8 cellular contexts compared by ENCODE assay signal in the genomic region with DNA sequence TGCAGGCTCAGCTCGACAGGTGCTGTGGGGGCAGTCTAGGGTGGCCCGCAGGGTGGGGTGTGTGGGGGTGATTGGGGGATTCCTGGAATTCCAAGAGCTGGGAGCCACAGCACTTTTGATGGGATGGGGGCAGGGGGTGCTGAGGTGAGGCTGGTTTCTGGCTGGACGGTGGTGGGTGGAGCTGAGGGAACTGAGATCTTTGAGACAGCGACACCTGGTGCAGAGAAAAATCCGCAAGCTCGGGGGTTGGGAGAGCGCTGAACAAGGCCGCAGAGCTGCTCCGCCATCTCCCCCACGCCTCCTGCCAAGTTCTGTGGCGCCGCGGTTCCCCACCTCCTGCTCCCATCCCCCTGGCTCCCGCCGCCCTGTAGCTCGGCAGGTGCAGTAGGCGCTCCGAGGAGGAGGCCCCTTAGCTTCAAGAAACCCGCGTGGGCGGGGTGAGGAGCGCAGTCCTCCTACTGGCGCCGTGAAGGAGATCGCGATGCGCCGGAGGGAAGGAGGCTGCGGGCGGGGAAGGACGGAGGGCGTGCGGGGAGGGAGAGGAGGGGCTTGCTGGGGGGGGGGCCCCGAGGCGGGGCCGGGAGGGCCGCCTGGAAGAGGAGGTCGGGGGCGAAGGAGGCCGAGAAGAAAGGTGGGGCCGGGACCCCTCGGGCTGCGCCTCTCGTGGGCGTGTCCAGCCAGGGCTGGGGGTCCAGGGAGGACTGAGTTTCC. TPM values are rescaled to one million over a fixed set of nuclear protein-coding genes. Genes with fewer than 3 reads are reported as not detected.
DNase-seq lines count a peak whose midpoint lies in the region; ATAC-seq and TF ChIP-seq lines count a peak whose summit lies in the region.

No MANE protein-coding gene starts in this region.

- TF ChIP-seq EP300 in upper lobe of left lung (IDR thresholded peaks at IDR 0.05), result no peak

- peak; percentile 76 for TF ChIP-seq CTCF in GM12874 (IDR thresholded peaks at IDR 0.05; ENCODE audit: insufficient read depth, low read depth, low read length)
- peak; percentile 33 to 80 (median 61) for TF ChIP-seq CTCF in heart right ventricle (IDR thresholded peaks at IDR 0.05)
- peak; percentile 55 to 84 (median 71) for TF ChIP-seq CTCF in upper lobe of left lung (IDR thresholded peaks at IDR 0.05)

- H3K36me3 Mint-ChIP-seq in activated naive CD8-positive, alpha-beta T cell treated with anti-CD3 and anti-CD28 coated beads, Interleukin-2, amount 50 U/mL, for 24 hours (ENCODE audit: low read depth), result peaks cover 4% of the 10 kb centered on the region

- no peak for TF ChIP-seq POLR2A in upper lobe of left lung (IDR thresholded peaks at IDR 0.05)

- 0 to 1% methylated on average over 41 to 44 of the region's 45 CpGs for WGBS in heart right ventricle, 2 donors
- WGBS in upper lobe of left lung, 2 donors, result 2 to 5% methylated on average over 13 to 45 of the region's 45 CpGs

- ATAC-seq in activated naive CD8-positive, alpha-beta T cell treated with anti-CD3 and anti-CD28 coated beads, Interleukin-2, amount 50 U/mL, for 24 hours, result peak; percentile 1
- ATAC-seq in heart right ventricle (peak; percentile 5 to 41 (median 28)), upper lobe of left lung (ENCODE audit: low FRiP score in 2 of 2) (peak; percentile 10 to 12), GM18502 (IDR thresholded peaks at IDR 0.05; ENCODE audit: poor library complexity, unreplicated experiment) (no peak)

- intact Hi-C loops in heart right ventricle (cut with DNase I), result loop anchor here in 8 of 10 donors (1.0 to 10.0 kb wide), 11 partner anchors 19 to 295 kb away; partner anchors contain the start of genes TMEM121 (in 2 of the 8), MTA1 (in 1 of the 8) and TEX22 (in 1 of the 8)
- intact Hi-C loops in posterior cingulate gyrus (cut with DNase I), result loop anchor here (1.0 to 2.0 kb wide), 3 partner anchors 8 to 119 kb away; no protein-coding TSS in a partner anchor

- H3K36me3 ChIP-seq in heart right ventricle, result peaks cover 0 to 5% (median 0%) of the 10 kb centered on the region in 9 donors
- peaks cover 0 to 8% (median 3%) of the 10 kb centered on the region in 4 donors for H3K36me3 ChIP-seq in upper lobe of left lung

- H3K9me3 Mint-ChIP-seq in activated naive CD8-positive, alpha-beta T cell treated with anti-CD3 and anti-CD28 coated beads, Interleukin-2, amount 50 U/mL, for 24 hours, result no peaks in the 10 kb centered on the region

- peak overlapping the region; percentile 74 for H3K27ac Mint-ChIP-seq in activated naive CD8-positive, alpha-beta T cell treated with anti-CD3 and anti-CD28 coated beads, Interleukin-2, amount 50 U/mL, for 24 hours

- no peaks in the 10 kb centered on the region for H3K9me3 ChIP-seq in heart right ventricle
- no peaks in the 10 kb centered on the region for H3K9me3 ChIP-seq in upper lobe of left lung

- H3K4me1 ChIP-seq in heart right ventricle (peaks cover 41 to 71% (median 64%) of the 10 kb centered on the region in 9 donors), upper lobe of left lung (peaks cover 56 to 67% (median 60%) of the 10 kb centered on the region in 4 donors)

- H3K27ac ChIP-seq in heart right ventricle, result peak overlapping the region; percentile 86 to 100 (median 96)
- H3K27ac ChIP-seq in upper lobe of left lung, result peak overlapping the region; percentile 88 to 98 (median 90)

- H3K27me3 ChIP-seq in heart right ventricle, result peaks cover 0 to 23% (median 0%) of the 10 kb centered on the region in 7 donors
- H3K27me3 ChIP-seq in upper lobe of left lung, result peaks cover 0 to 3% (median 0%) of the 10 kb centered on the region in 4 donors

- H3K27me3 Mint-ChIP-seq in activated naive CD8-positive, alpha-beta T cell treated with anti-CD3 and anti-CD28 coated beads, Interleukin-2, amount 50 U/mL, for 24 hours, result no peaks in the 10 kb centered on the region

- peak overlapping the region; percentile 47 to 89 (median 72) for H3K4me3 ChIP-seq in heart right ventricle
- H3K4me3 ChIP-seq in upper lobe of left lung, result peak overlapping the region; percentile 69 to 92 (median 76)

- peak overlapping the region; percentile 81 for H3K4me3 Mint-ChIP-seq in activated naive CD8-positive, alpha-beta T cell treated with anti-CD3 and anti-CD28 coated beads, Interleukin-2, amount 50 U/mL, for 24 hours

- H3K4me1 Mint-ChIP-seq in activated naive CD8-positive, alpha-beta T cell treated with anti-CD3 and anti-CD28 coated beads, Interleukin-2, amount 50 U/mL, for 24 hours, result peaks cover 41% of the 10 kb centered on the region

- DNase-seq in NCI-H146 (lab: John Stamatoyannopoulos, UW) (peak; percentile 94), SW480 (ENCODE audit: low spot score) (peak; percentile 92), heart right ventricle (peak; percentile 80 to 92), posterior cingulate gyrus (peak; percentile 69 to 96 (median 79)), upper lobe of left lung (peak; percentile 89 to 92)
- DNase-seq in activated naive CD8-positive, alpha-beta T cell treated with anti-CD3 and anti-CD28 coated beads, Interleukin-2, amount 50 U/mL, for 24 hours, result peak; percentile 86

RNA-seq across cellular contexts. Expression of gene TEDC1, which starts 1.3 kb away (rescaled TPM):
- 1 to 10 TPM; 2.3 to 5.2 (median 4.2) TPM for total RNA-seq in heart right ventricle
- polyA plus RNA-seq in heart right ventricle, result 10 to 100 TPM in 1 of 2 donors, 1 to 10 TPM in 1; 8.4 to 10.0 TPM
- 10 to 100 TPM; 13.8 to 38.5 (median 17.4) TPM for total RNA-seq in upper lobe of left lung

RNA-seq across cellular contexts. Expression of gene CRIP1, which starts 3.1 kb away (rescaled TPM):
- total RNA-seq in heart right ventricle (100 to 1,000 TPM in 1 of 10 donors, 10 to 100 TPM in 9; 34.0 to 131 (median 51.0) TPM), upper lobe of left lung (100 to 1,000 TPM in 4 of 6 donors, 10 to 100 TPM in 2; 26.2 to 425 (median 200) TPM)
- polyA plus RNA-seq in heart right ventricle, result 100 to 1,000 TPM; 149 to 170 TPM

RNA-seq across cellular contexts. Expression of gene CRIP2, which starts 15.1 kb away (rescaled TPM):
- total RNA-seq in heart right ventricle (1,000 to 10,000 TPM in 3 of 10 donors, 100 to 1,000 TPM in 7; 731 to 1,223 (median 884) TPM), upper lobe of left lung (100 to 1,000 TPM in 5 of 6 donors, 10 to 100 TPM in 1; 55.5 to 422 (median 190) TPM)
- 1,000 to 10,000 TPM; 1,120 to 1,194 TPM for polyA plus RNA-seq in heart right ventricle

RNA-seq across cellular contexts. Expression of gene TMEM121, which starts 36.6 kb away (rescaled TPM):
- total RNA-seq in heart right ventricle, result 1 to 10 TPM in 8 of 10 donors, under 1 TPM in 2; 0.93 to 2.3 (median 1.7) TPM
- 1 to 10 TPM; 1.3 to 2.6 TPM for polyA plus RNA-seq in heart right ventricle
- total RNA-seq in upper lobe of left lung, result 1 to 10 TPM in 4 of 6 donors, under 1 TPM in 1, not detected in 1; 0.69 to 4.6 (median 3.8) TPM
